ENCODE assay signal across 25 cellular contexts in genomic region chr5:62560786-62561185, GRCh38.
"Had no signal": no experiment of that assay in that cellular context is flagged by ENCODE, and none has a peak within 500 bp of the region (broad histone marks: within the 10 kb centered on the region; RNA-seq: fewer than 3 reads in every experiment).

No MANE protein-coding gene starts in this region.

- H3K27me3 ChIP-seq: adrenal gland, ascending aorta, brain microvascular endothelial cell, esophagus squamous epithelium, gastroesophageal sphincter, heart right ventricle had no signal

- H3K4me1 ChIP-seq: adrenal gland, ascending aorta, esophagus squamous epithelium, gastroesophageal sphincter, heart right ventricle had no signal

- ATAC-seq: activated CD4-positive, alpha-beta T cell treated with anti-CD3 and anti-CD28 coated beads for 36 hours; activated T-cell treated with anti-CD3 and anti-CD28 coated beads, Interleukin-2, amount 50 U/mL, for 4 hours; activated T-helper 17 cell treated with anti-CD3 and anti-CD28 coated beads, Interleukin-2, amount 50 U/mL, for 72 hours; gastroesophageal sphincter; heart right ventricle had no signal

- H3K27me3 Mint-ChIP-seq: activated CD4-positive, alpha-beta memory T cell treated with anti-CD3 and anti-CD28 coated beads for 36 hours; activated CD4-positive, alpha-beta T cell treated with anti-CD3 and anti-CD28 coated beads for 36 hours; activated CD4-positive, alpha-beta T cell treated with anti-CD3 and anti-CD28 coated beads, Interleukin-2, amount 10 ng/mL, durations not matched to agents 24 days and 14 days; activated naive CD8-positive, alpha-beta T cell; activated T-helper 17 cell treated with anti-CD3 and anti-CD28 coated beads, Interleukin-2, amount 50 U/mL, for 72 hours; central memory CD8-positive, alpha-beta T cell had no signal

- H3K4me3 Mint-ChIP-seq: activated CD4-positive, alpha-beta memory T cell treated with anti-CD3 and anti-CD28 coated beads for 36 hours; activated CD4-positive, alpha-beta T cell treated with anti-CD3 and anti-CD28 coated beads for 36 hours; activated CD4-positive, alpha-beta T cell treated with anti-CD3 and anti-CD28 coated beads, Interleukin-2, amount 10 ng/mL, durations not matched to agents 24 days and 14 days; activated naive CD8-positive, alpha-beta T cell; activated T-cell treated with anti-CD3 and anti-CD28 coated beads, Interleukin-2, amount 50 U/mL, for 4 hours; activated T-helper 17 cell treated with anti-CD3 and anti-CD28 coated beads, Interleukin-2, amount 50 U/mL, for 72 hours; central memory CD8-positive, alpha-beta T cell had no signal

- H3K27ac Mint-ChIP-seq: activated CD4-positive, alpha-beta memory T cell treated with anti-CD3 and anti-CD28 coated beads for 36 hours; activated CD4-positive, alpha-beta T cell treated with anti-CD3 and anti-CD28 coated beads for 36 hours; activated CD4-positive, alpha-beta T cell treated with anti-CD3 and anti-CD28 coated beads, Interleukin-2, amount 10 ng/mL, durations not matched to agents 24 days and 14 days; activated naive CD8-positive, alpha-beta T cell; activated T-helper 17 cell treated with anti-CD3 and anti-CD28 coated beads, Interleukin-2, amount 50 U/mL, for 72 hours had no signal

- H3K4me3 ChIP-seq: adrenal gland, ascending aorta, coronary artery, esophagus squamous epithelium, gastroesophageal sphincter, heart right ventricle had no signal

- H3K4me1 Mint-ChIP-seq: activated CD4-positive, alpha-beta T cell treated with anti-CD3 and anti-CD28 coated beads for 36 hours; activated CD4-positive, alpha-beta T cell treated with anti-CD3 and anti-CD28 coated beads, Interleukin-2, amount 10 ng/mL, durations not matched to agents 24 days and 14 days; activated T-helper 17 cell treated with anti-CD3 and anti-CD28 coated beads, Interleukin-2, amount 50 U/mL, for 72 hours; central memory CD8-positive, alpha-beta T cell had no signal

- DNase-seq: activated CD4-positive, alpha-beta memory T cell treated with anti-CD3 and anti-CD28 coated beads for 36 hours; activated CD4-positive, alpha-beta T cell treated with anti-CD3 and anti-CD28 coated beads for 36 hours; activated CD4-positive, alpha-beta T cell treated with anti-CD3 and anti-CD28 coated beads, Interleukin-2, amount 10 ng/mL, durations not matched to agents 24 days and 14 days; activated CD4-positive, CD25-positive, alpha-beta regulatory T cell; activated CD4-positive, CD25-positive, alpha-beta regulatory T cell treated with anti-CD3 and anti-CD28 coated beads, Interleukin-2, amount 50 U/mL, for 72 hours; activated CD8-positive, alpha-beta memory T cell treated with anti-CD3 and anti-CD28 coated beads, Interleukin-2, amount 50 U/mL, for 48 hours; activated effector memory CD4-positive, alpha-beta T cell treated with Interleukin-2 at 50 U/mL for 16 hours; activated gamma-delta T cell treated with Interleukin-2 at 50 U/mL for 16 hours; activated naive CD4-positive, alpha-beta T cell treated with anti-CD3 and anti-CD28 coated beads, Interleukin-2, amount 50 U/mL, for 16 hours; activated naive CD4-positive, alpha-beta T cell treated with Interleukin-2 at 50 U/mL for 16 hours; activated T-cell treated with anti-CD3 and anti-CD28 coated beads, Interleukin-2, amount 50 U/mL, for 4 hours; adrenal gland; brain microvascular endothelial cell; dermis blood vessel endothelial cell; effector CD4-positive, alpha-beta T cell; esophagus squamous epithelium; foreskin melanocyte; heart right ventricle; T-helper 2 cell had no signal

- H3K9me3 ChIP-seq: adrenal gland, ascending aorta, esophagus squamous epithelium had no signal

- H3K36me3 ChIP-seq: adrenal gland, brain microvascular endothelial cell had no signal
